Comparison of ENCODE assay signal across 1 cellular context in the genomic region with DNA sequence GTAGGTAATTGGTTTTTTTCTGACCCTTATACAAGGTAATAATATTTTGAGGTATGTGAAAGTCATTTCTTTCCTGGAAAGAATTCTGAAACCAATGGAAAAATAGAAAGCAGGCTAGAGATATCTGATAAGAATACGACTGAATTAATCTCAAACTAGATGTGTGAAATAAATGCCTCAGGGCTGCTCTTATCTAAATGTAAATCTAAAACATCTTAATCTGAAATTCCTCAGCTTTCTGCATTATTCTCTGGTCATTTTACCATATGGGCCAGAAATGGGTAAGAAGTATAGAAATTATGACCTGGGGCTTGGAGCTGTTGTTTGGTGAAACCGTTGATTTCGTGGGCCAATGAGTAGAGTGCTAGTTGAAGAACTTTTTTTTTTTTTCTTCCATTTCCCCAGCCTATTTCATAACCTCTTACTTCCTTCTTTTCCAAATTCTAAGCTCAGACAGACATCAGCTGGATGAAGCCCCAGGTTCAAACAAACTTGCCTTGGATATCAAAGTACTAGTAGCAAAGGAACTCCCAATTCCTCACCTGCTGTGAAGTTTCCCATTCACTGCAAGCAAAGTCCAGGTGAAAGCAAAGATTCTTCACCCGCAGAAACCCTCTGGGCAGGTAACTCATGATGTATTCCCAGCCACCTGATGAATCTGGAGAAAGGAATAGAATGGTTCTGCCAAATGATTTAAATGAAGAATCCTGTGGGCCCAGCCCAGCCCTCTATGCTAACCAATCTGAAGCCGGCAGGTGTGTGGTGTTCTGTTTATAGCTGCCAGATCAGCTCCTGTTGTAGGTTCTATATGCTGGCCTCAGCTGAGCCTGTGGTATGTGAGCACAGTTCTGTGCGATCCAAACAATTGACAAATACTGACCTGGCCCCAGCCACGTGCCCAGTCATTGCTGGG.
TF ChIP-seq lines count a peak whose summit lies in the region.

No MANE protein-coding gene starts in this region.

TF ChIP-seq in HepG2, 621 proteins besides CTCF, POLR2A, EP300 and RAD21:
- TF ChIP-seq, protein P1, sequence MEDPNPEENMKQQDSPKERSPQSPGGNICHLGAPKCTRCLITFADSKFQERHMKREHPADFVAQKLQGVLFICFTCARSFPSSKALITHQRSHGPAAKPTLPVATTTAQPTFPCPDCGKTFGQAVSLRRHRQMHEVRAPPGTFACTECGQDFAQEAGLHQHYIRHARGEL (CRISPR knock-in tag; IDR thresholded peaks at IDR 0.05), result no peak
- TF ChIP-seq, protein P2, sequence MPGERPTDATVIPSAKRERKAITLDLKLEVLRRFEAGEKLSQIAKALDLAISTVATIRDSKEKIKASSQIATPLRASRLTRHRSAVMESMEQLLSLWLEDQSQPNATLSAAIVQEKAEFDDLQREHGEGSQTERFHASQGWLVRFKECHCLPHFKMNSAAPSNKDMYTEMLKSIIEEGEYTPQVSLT (CRISPR knock-in tag; IDR thresholded peaks at IDR 0.05; ENCODE audit: borderline replicate concordance, low read depth), result no peak
- TF ChIP-seq ZBTB8A (CRISPR knock-in tag; IDR thresholded peaks at IDR 0.05; ENCODE audit: borderline replicate concordance, low read depth) (no peak), ATF7 (IDR thresholded peaks at IDR 0.05) (no peak), ATF7 (CRISPR knock-in tag; IDR thresholded peaks at IDR 0.05) (no peak), ZNF143 (CRISPR knock-in tag; IDR thresholded peaks at IDR 0.05) (no peak), TCF7 (IDR thresholded peaks at IDR 0.05; ENCODE audit: low read depth) (no peak), ZNF891 (CRISPR knock-in tag; IDR thresholded peaks at IDR 0.05) (no peak)
- TF ChIP-seq, protein P3, sequence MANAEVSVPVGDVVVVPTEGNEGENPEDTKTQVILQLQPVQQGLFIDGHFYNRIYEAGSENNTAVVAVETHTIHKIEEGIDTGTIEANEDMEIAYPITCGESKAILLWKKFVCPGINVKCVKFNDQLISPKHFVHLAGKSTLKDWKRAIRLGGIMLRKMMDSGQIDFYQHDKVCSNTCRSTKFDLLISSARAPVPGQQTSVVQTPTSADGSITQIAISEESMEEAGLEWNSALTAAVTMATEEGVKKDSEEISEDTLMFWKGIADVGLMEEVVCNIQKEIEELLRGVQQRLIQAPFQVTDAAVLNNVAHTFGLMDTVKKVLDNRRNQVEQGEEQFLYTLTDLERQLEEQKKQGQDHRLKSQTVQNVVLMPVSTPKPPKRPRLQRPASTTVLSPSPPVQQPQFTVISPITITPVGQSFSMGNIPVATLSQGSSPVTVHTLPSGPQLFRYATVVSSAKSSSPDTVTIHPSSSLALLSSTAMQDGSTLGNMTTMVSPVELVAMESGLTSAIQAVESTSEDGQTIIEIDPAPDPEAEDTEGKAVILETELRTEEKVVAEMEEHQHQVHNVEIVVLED (CRISPR knock-in tag; IDR thresholded peaks at IDR 0.05; ENCODE audit: borderline replicate concordance), result no peak
- TF ChIP-seq, protein P4, sequence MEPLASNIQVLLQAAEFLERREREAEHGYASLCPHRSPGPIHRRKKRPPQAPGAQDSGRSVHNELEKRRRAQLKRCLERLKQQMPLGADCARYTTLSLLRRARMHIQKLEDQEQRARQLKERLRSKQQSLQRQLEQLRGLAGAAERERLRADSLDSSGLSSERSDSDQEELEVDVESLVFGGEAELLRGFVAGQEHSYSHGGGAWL (CRISPR knock-in tag; IDR thresholded peaks at IDR 0.05), result no peak
- TF ChIP-seq, protein P5, sequence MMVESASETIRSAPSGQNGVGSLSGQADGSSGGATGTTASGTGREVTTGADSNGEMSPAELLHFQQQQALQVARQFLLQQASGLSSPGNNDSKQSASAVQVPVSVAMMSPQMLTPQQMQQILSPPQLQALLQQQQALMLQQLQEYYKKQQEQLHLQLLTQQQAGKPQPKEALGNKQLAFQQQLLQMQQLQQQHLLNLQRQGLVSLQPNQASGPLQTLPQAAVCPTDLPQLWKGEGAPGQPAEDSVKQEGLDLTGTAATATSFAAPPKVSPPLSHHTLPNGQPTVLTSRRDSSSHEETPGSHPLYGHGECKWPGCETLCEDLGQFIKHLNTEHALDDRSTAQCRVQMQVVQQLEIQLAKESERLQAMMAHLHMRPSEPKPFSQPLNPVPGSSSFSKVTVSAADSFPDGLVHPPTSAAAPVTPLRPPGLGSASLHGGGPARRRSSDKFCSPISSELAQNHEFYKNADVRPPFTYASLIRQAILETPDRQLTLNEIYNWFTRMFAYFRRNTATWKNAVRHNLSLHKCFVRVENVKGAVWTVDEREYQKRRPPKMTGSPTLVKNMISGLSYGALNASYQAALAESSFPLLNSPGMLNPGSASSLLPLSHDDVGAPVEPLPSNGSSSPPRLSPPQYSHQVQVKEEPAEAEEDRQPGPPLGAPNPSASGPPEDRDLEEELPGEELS (CRISPR knock-in tag; IDR thresholded peaks at IDR 0.05), result no peak
TF ChIP-seq in HepG2: peak in this region for 0.
